ENCODE assay signal across 8 cellular contexts in genomic region chr9:131530546-131530929, GRCh38. TPM values are rescaled to one million over a fixed set of nuclear protein-coding genes. Genes with fewer than 3 reads are reported as not detected.
DNase-seq lines count a peak whose midpoint lies in the region; ATAC-seq and TF ChIP-seq lines count a peak whose summit lies in the region.

No MANE protein-coding gene starts in this region.

- H3K4me3 ChIP-seq in GM12875 (ENCODE audit: low read depth, low read length): peak overlapping the region; percentile 95
- peak overlapping the region; percentile 67 to 100 (median 86) for H3K4me3 ChIP-seq in Peyer's patch
- peak overlapping the region; percentile 83 to 86 for H3K4me3 ChIP-seq in duodenal mucosa (ENCODE audit: low read depth in 1 of 2, low read length in 2 of 2)
- H3K4me3 ChIP-seq in uterus: peak overlapping the region; percentile 47 to 100

- H3K36me3 ChIP-seq in Peyer's patch (peaks cover 0 to 42% (median 0%) of the 10 kb centered on the region in 3 donors), duodenal mucosa (ENCODE audit: control insufficient read depth in 1 of 2, insufficient read depth in 2 of 2, low read length in 2 of 2) (peaks cover 12 to 35% of the 10 kb centered on the region in 2 donors), uterus (no peaks in the 10 kb centered on the region)

- peak; percentile 21 for ATAC-seq in HG03039 (IDR thresholded peaks at IDR 0.05; ENCODE audit: unreplicated experiment)

- H3K27me3 ChIP-seq in Peyer's patch (no peaks in the 10 kb centered on the region), duodenal mucosa (ENCODE audit: control insufficient read depth in 1 of 2, insufficient read depth in 2 of 2, low read length in 2 of 2) (no peaks in the 10 kb centered on the region), uterus (no peaks in the 10 kb centered on the region)

- no peaks in the 10 kb centered on the region for H3K9me3 Mint-ChIP-seq in mesothelial cell of epicardium

- peaks cover 7% of the 10 kb centered on the region for H3K4me1 Mint-ChIP-seq in mesothelial cell of epicardium

- H3K4me3 Mint-ChIP-seq in mesothelial cell of epicardium: peak overlapping the region; percentile 80

- H3K9me3 ChIP-seq in Peyer's patch: no peaks in the 10 kb centered on the region
- H3K9me3 ChIP-seq in duodenal mucosa (ENCODE audit: control insufficient read depth in 1 of 2, low read length in 2 of 2): no peaks in the 10 kb centered on the region
- H3K9me3 ChIP-seq in uterus: no peaks in the 10 kb centered on the region

- DNase-seq in AG09319 (ENCODE audit: extremely low read depth, low read depth) (no peak), Peyer's patch (peak; percentile 27 to 63 (median 58)), mesothelial cell of epicardium (ENCODE audit: low spot score in 2 of 2, unreplicated experiment in 2 of 2) (peak in 1 of 2 experiments; percentile 61), uterus (peak; percentile 26 to 42), cerebellum (ENCODE audit: low spot score) (no peak)

- H3K27me3 Mint-ChIP-seq in mesothelial cell of epicardium (ENCODE audit: low read depth): no peaks in the 10 kb centered on the region

- H3K27ac ChIP-seq in Peyer's patch: peak overlapping the region; percentile 71 to 89 (median 77)
- H3K27ac ChIP-seq in duodenal mucosa (ENCODE audit: low read depth, low read length): no peak overlapping the region
- peak overlapping the region; percentile 80 to 91 for H3K27ac ChIP-seq in uterus

- H3K27ac Mint-ChIP-seq in mesothelial cell of epicardium: peak overlapping the region; percentile 67

- peak overlapping the region; percentile 75 to 81 for H3K9ac ChIP-seq in duodenal mucosa (ENCODE audit: low read depth in 1 of 2, low read length in 2 of 2)

- peaks cover 0 to 14% (median 8%) of the 10 kb centered on the region in 4 donors for H3K4me1 ChIP-seq in Peyer's patch
- peaks cover 15 to 18% of the 10 kb centered on the region in 2 donors for H3K4me1 ChIP-seq in duodenal mucosa (ENCODE audit: control insufficient read depth in 1 of 2, insufficient read depth in 2 of 2, low read length in 2 of 2)
- H3K4me1 ChIP-seq in uterus: no peaks in the 10 kb centered on the region

- intact Hi-C loops in uterus (cut with DNase I; ENCODE audit: low total_unique reads): no loop called here

- peaks cover 15% of the 10 kb centered on the region for H3K36me3 Mint-ChIP-seq in mesothelial cell of epicardium

- TF ChIP-seq POLR2A in Peyer's patch (IDR thresholded peaks at IDR 0.05) (no peak), uterus (IDR thresholded peaks at IDR 0.05) (no peak)

- peak; percentile 10 for TF ChIP-seq CTCF in AG09319 (IDR thresholded peaks at IDR 0.05; ENCODE audit: low read depth, low read length)
- TF ChIP-seq CTCF in GM12875 (IDR thresholded peaks at IDR 0.05; ENCODE audit: borderline replicate concordance, insufficient read depth, low read depth, low read length): 0 out of 2 replicates have a peak, but pooled peaks have one; percentile 18
- TF ChIP-seq CTCF in Peyer's patch (IDR thresholded peaks at IDR 0.05): peak in 3 of 6 experiments; percentile 9 to 20 (median 12)
- no peak for TF ChIP-seq CTCF in mesothelial cell of epicardium (IDR thresholded peaks at IDR 0.05; ENCODE audit: unreplicated experiment)
- no peak for TF ChIP-seq CTCF in uterus (IDR thresholded peaks at IDR 0.05)

RNA-seq across cellular contexts. Expression of gene UCK1, which starts 0.5 kb away (rescaled TPM):
- total RNA-seq in Peyer's patch (10 to 100 TPM; 20.6 to 37.2 (median 31.1) TPM), mesothelial cell of epicardium (21.9 to 26.6 TPM (median 23.2 TPM) in 3 replicates), uterus (10 to 100 TPM in 3 of 4 donors, 1 to 10 TPM in 1; 7.7 to 37.7 (median 18.6) TPM), cerebellum (14.9 TPM)

RNA-seq across cellular contexts. Expression of gene PRRT1B, which starts 14.8 kb away (rescaled TPM):
- total RNA-seq in Peyer's patch (1 to 10 TPM in 1 of 4 donors, under 1 TPM in 1, not detected in 2; 0.94 to 3.9 TPM), mesothelial cell of epicardium (not detected in 3 replicates), uterus (not detected), cerebellum (not detected)

RNA-seq across cellular contexts. Expression of gene POMT1, which starts 27.8 kb away (rescaled TPM):
- 10 to 100 TPM; 37.1 to 94.8 (median 46.1) TPM for total RNA-seq in Peyer's patch
- total RNA-seq in mesothelial cell of epicardium: 54.8 to 59.2 TPM (median 57.2 TPM) in 3 replicates
- total RNA-seq in uterus: 10 to 100 TPM in 2 of 4 donors, 1 to 10 TPM in 1, under 1 TPM in 1; 0.29 to 40.2 (median 18.5) TPM
- 51.0 TPM for total RNA-seq in cerebellum

Comparison
In these comparisons a context has a peak if more than half of its experiments do, and no peak if none do; other contexts are left out.
1. DNase-seq: peak in Peyer's patch (3 of 3) and uterus (2 of 2); none in AG09319 (single experiment) and cerebellum (single experiment).
2. CTCF ChIP-seq: peak in AG09319 (single experiment) and GM12875 (single experiment); none in mesothelial cell of epicardium (single experiment) and uterus (0 of 4).
3. Peak in every context shown above with its lines, with median percentiles within 50 percentile points of each other: H3K4me3 ChIP-seq.